ENCODE assay signal across 9 cellular contexts in genomic region chr2:47345584-47345913, GRCh38. TPM values are rescaled to one million over a fixed set of nuclear protein-coding genes. Genes with fewer than 3 reads are reported as not detected.
DNase-seq lines count a peak whose midpoint lies in the region; TF ChIP-seq lines count a peak whose summit lies in the region.
"Had no signal": no experiment of that assay in that cellular context is flagged by ENCODE, and none has a peak within 500 bp of the region (broad histone marks: within the 10 kb centered on the region; RNA-seq: fewer than 3 reads in every experiment).

No MANE protein-coding gene starts in this region.

- no peak for TF ChIP-seq CTCF in OCI-LY3 (IDR thresholded peaks at IDR 0.05; ENCODE audit: low read depth, low read length)
- TF ChIP-seq CTCF in retinal pigment epithelial cell (conservative IDR thresholded peaks at IDR 0.05; ENCODE audit: low read depth, low read length): no peak

- peaks cover 9 to 32% of the 10 kb centered on the region in 2 donors for H3K27me3 Mint-ChIP-seq in CD8-positive, alpha-beta memory T cell

- H3K4me1 ChIP-seq in OCI-LY3 (ENCODE audit: low read length): peaks cover 11% of the 10 kb centered on the region
- no peaks in the 10 kb centered on the region for H3K4me1 ChIP-seq in CD8-positive, alpha-beta memory T cell (ENCODE audit: insufficient read depth, low read length)

- no peaks in the 10 kb centered on the region for H4K20me1 ChIP-seq in OCI-LY3 (ENCODE audit: insufficient read depth, low read length)

- no peaks in the 10 kb centered on the region for H3K36me3 Mint-ChIP-seq in CD8-positive, alpha-beta memory T cell

- no peak overlapping the region for H3K27ac ChIP-seq in OCI-LY3 (ENCODE audit: low read length)
- no peak overlapping the region for H3K27ac ChIP-seq in CD8-positive, alpha-beta memory T cell (ENCODE audit: low read depth, low read length)

- H3K4me3 ChIP-seq in OCI-LY3 (ENCODE audit: low read length) (peak overlapping the region; percentile 71), retinal pigment epithelial cell (ENCODE audit: low read length) (peak overlapping the region; percentile 56)
- no peak overlapping the region for H3K4me3 ChIP-seq in CD8-positive, alpha-beta memory T cell (ENCODE audit: low read length)

- DNase-seq in DMS53 (lab: John Stamatoyannopoulos, UW): peak; percentile 87
- DNase-seq in globus pallidus (ENCODE audit: low spot score): peak; percentile 51
- DNase-seq in retinal pigment epithelial cell (ENCODE audit: low read depth): no peak
- no peak for DNase-seq in AG20443 (ENCODE audit: low spot score)
- DNase-seq in CD8-positive, alpha-beta memory T cell: no peak
- DNase-seq in mesenteric fat pad (ENCODE audit: low spot score): no peak
- DNase-seq in activated CD8-positive, alpha-beta memory T cell treated with anti-CD3 and anti-CD28 coated beads, Interleukin-2, amount 50 U/mL, for 48 hours: no peak
- DNase-seq: effector memory CD4-positive, alpha-beta T cell had no signal

- H3K27ac Mint-ChIP-seq in CD8-positive, alpha-beta memory T cell: peak overlapping the region in 1 of 8 donors; percentile 29

- H3K36me3 ChIP-seq in OCI-LY3 (replicated peaks; ENCODE audit: low read depth, low read length): no peaks in the 10 kb centered on the region
- H3K36me3 ChIP-seq in CD8-positive, alpha-beta memory T cell (ENCODE audit: insufficient read depth, low read length): no peaks in the 10 kb centered on the region

- peak overlapping the region; percentile 80 for H2AFZ ChIP-seq in OCI-LY3 (ENCODE audit: low read depth, low read length)

- H3K79me2 ChIP-seq in OCI-LY3 (ENCODE audit: low read length): no peaks in the 10 kb centered on the region

- CTCF ChIA-PET in CD8-positive, alpha-beta memory T cell (lab: Charles Lee): no interaction called here

- POLR2A ChIA-PET in CD8-positive, alpha-beta memory T cell (lab: Charles Lee): no interaction called here

- H3K4me1 Mint-ChIP-seq in CD8-positive, alpha-beta memory T cell: peaks cover 3 to 11% (median 10%) of the 10 kb centered on the region in 3 donors

- peak overlapping the region; percentile 19; the same call in 1 of the 2 replicates for H3K9ac ChIP-seq in OCI-LY3 (ENCODE audit: low read length)

- H3K4me2 ChIP-seq in OCI-LY3 (ENCODE audit: low read length): peak overlapping the region; percentile 74

- peak overlapping the region in 1 of 7 donors; percentile 1 for H3K4me3 Mint-ChIP-seq in CD8-positive, alpha-beta memory T cell

- no peaks in the 10 kb centered on the region for H3K9me3 ChIP-seq in OCI-LY3 (ENCODE audit: insufficient read depth, low read length)
- no peaks in the 10 kb centered on the region for H3K9me3 ChIP-seq in CD8-positive, alpha-beta memory T cell (ENCODE audit: low read length)

- no peaks in the 10 kb centered on the region for H3K9me3 Mint-ChIP-seq in CD8-positive, alpha-beta memory T cell

- H3K27me3 ChIP-seq in OCI-LY3 (ENCODE audit: low read depth, low read length): peaks cover 17% of the 10 kb centered on the region
- H3K27me3 ChIP-seq in CD8-positive, alpha-beta memory T cell (ENCODE audit: insufficient read depth, low read length, poor library complexity, severe bottlenecking): no peaks in the 10 kb centered on the region

RNA-seq across cellular contexts. Expression of gene EPCAM, which starts 23.6 kb away (rescaled TPM):
- under 1 TPM; 0.39 to 0.71 TPM for total RNA-seq in CD8-positive, alpha-beta memory T cell
- not detected for polyA plus RNA-seq in CD8-positive, alpha-beta memory T cell
- 1.4 TPM for total RNA-seq in mesenteric fat pad

RNA-seq across cellular contexts. Expression of gene MSH2, which starts 57.4 kb away (rescaled TPM):
- total RNA-seq in CD8-positive, alpha-beta memory T cell: 10 to 100 TPM; 58.5 to 60.6 TPM
- polyA plus RNA-seq in CD8-positive, alpha-beta memory T cell: 25.4 TPM
- total RNA-seq in mesenteric fat pad: 8.3 TPM

Comparison
In these comparisons a context has a peak if more than half of its experiments do, and no peak if none do; other contexts are left out.
1. DNase-seq: peak in DMS53 (single experiment) and globus pallidus (single experiment); none in retinal pigment epithelial cell (single experiment), AG20443 (single experiment), CD8-positive, alpha-beta memory T cell (0 of 5), mesenteric fat pad (single experiment) and activated CD8-positive, alpha-beta memory T cell treated with anti-CD3 and anti-CD28 coated beads, Interleukin-2, amount 50 U/mL, for 48 hours (single experiment).